19 cellular contexts compared by ENCODE assay signal in the genomic region with DNA sequence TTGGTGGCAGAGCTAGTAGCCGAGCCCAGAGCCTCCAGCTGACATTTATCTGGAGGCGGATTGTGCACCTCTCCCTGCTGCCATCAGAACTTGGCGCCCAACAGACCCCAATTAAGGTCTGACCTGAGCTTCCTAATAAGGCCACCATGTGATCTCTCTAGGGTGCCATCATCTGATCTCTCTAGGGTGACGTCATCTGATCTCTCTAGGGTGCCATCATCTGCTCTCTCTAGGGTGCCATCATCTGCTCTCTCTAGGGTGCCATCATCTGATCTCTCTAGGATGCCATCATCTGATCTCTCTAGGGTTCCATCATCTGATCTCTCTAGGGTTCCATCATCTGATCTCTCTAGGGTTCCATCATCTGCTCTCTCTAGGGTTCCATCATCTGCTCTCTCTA. TPM values are rescaled to one million over a fixed set of nuclear protein-coding genes. Genes with fewer than 3 reads are reported as not detected.
DNase-seq lines count a peak whose midpoint lies in the region; ATAC-seq and TF ChIP-seq lines count a peak whose summit lies in the region.
"Had no signal": no experiment of that assay in that cellular context is flagged by ENCODE, and none has a peak within 500 bp of the region (broad histone marks: within the 10 kb centered on the region; RNA-seq: fewer than 3 reads in every experiment).

No MANE protein-coding gene starts in this region.

- no peak overlapping the region for H2BK120ac ChIP-seq in IMR-90 (ENCODE audit: low read depth, low read length)

- DNase-seq in cardiac septum (ENCODE audit: low spot score) (peak; percentile 46), left ventricle myocardium superior (no peak), IMR-90 (no peak), sigmoid colon (peak; percentile 32), GM13977 (ENCODE audit: low spot score) (no peak)
- DNase-seq in activated CD4-positive, alpha-beta T cell treated with anti-CD3 and anti-CD28 coated beads, Interleukin-2, amount 50 U/mL, for 1 hour: no peak
- DNase-seq: C1 segment of cervical spinal cord; Calu3; CD4-positive, alpha-beta memory T cell; COR-L47; DMS53; DMS79 treated with DMSO at 0.1 percent for 48 hours; GF-D8; GM23248; H7; HCEC 1CT had no signal

- H3K23ac ChIP-seq in IMR-90 (ENCODE audit: low read depth, low read length): no peak overlapping the region

- no peak for ATAC-seq in left ventricle myocardium superior
- ATAC-seq in IMR-90 (ENCODE audit: low read depth): no peak

- H3K27me3 ChIP-seq in IMR-90 (ENCODE audit: control insufficient read depth, insufficient read depth, low read length) (no peaks in the 10 kb centered on the region), sigmoid colon (peaks cover 0 to 9% (median 7%) of the 10 kb centered on the region in 3 donors)

- H4K91ac ChIP-seq in IMR-90 (ENCODE audit: insufficient read depth, low read depth, low read length): no peak overlapping the region

- no peak overlapping the region for H4K5ac ChIP-seq in IMR-90 (ENCODE audit: low read depth, low read length)

- no peaks in the 10 kb centered on the region for H4K20me1 ChIP-seq in IMR-90 (ENCODE audit: insufficient read depth, low read length)

- no peak for TF ChIP-seq RAD21 in IMR-90 (IDR thresholded peaks at IDR 0.05; ENCODE audit: low read length)

- H3K9me3 ChIP-seq in IMR-90 (ENCODE audit: control insufficient read depth, insufficient read depth, low read length) (no peaks in the 10 kb centered on the region), sigmoid colon (no peaks in the 10 kb centered on the region)

- H3K18ac ChIP-seq in IMR-90 (ENCODE audit: low read depth, low read length): no peak overlapping the region

- CTCF ChIA-PET in IMR-90 (lab: Yijun Ruan, JAX): no interaction called here

- in situ Hi-C loops in IMR-90 (cut with MboI; ENCODE audit: low sequenced_read_pairs) (no loop called here), GM13977 (cut with MboI; ENCODE audit: low pct_unique_long_range_greater_than_20kb, low sequenced_read_pairs, unreplicated experiment) (no loop called here)

- peaks cover 8% of the 10 kb centered on the region for H3K4me1 ChIP-seq in IMR-90 (ENCODE audit: control insufficient read depth, insufficient read depth, low read length)
- peaks cover 0 to 10% (median 0%) of the 10 kb centered on the region in 4 donors for H3K4me1 ChIP-seq in sigmoid colon

- H2BK15ac ChIP-seq in IMR-90 (ENCODE audit: low read depth, low read length): no peak overlapping the region

- no peak overlapping the region for H3K27ac ChIP-seq in IMR-90 (ENCODE audit: insufficient read depth, low read length)
- peak overlapping the region; percentile 70 for H3K27ac ChIP-seq in angular gyrus (ENCODE audit: low read depth, low read length)
- no peak overlapping the region for H3K27ac ChIP-seq in sigmoid colon
- H3K27ac ChIP-seq: GM23248 had no signal

- no peak overlapping the region for H2AK9ac ChIP-seq in IMR-90 (replicated peaks; ENCODE audit: low read depth, low read length, poor library complexity)

- no peak overlapping the region for H2BK20ac ChIP-seq in IMR-90 (ENCODE audit: low read depth, low read length)

- peaks cover 13% of the 10 kb centered on the region for H3K9me1 ChIP-seq in IMR-90 (ENCODE audit: insufficient read depth, low read length)

- H3K36me3 ChIP-seq in IMR-90 (ENCODE audit: control insufficient read depth, insufficient read depth, low read length): no peaks in the 10 kb centered on the region
- no peaks in the 10 kb centered on the region for H3K36me3 ChIP-seq in sigmoid colon

- H2BK5ac ChIP-seq in IMR-90 (ENCODE audit: low read depth, low read length, poor library complexity, severe bottlenecking): no peak overlapping the region

- BruUV-seq in IMR-90 (replicated peaks; lab: Mats Ljungman, UMichigan): no TSS peak

- 0 out of 2 replicates have a peak overlapping the region, but pooled peaks have one; percentile 31 for H2AK5ac ChIP-seq in IMR-90 (ENCODE audit: low read depth, low read length)

- H2AFZ ChIP-seq in IMR-90 (replicated peaks; ENCODE audit: low read length, poor library complexity): no peak overlapping the region
- H2AFZ ChIP-seq: GM23248 had no signal

- no peak overlapping the region for H3K14ac ChIP-seq in IMR-90 (replicated peaks; ENCODE audit: low read depth, low read length)

- TF ChIP-seq EP300 in sigmoid colon (IDR thresholded peaks at IDR 0.05): no peak

- intact Hi-C loops in cardiac septum (cut with DNase I) (no loop called here), left ventricle myocardium superior (cut with micrococcal nuclease) (no loop called here), IMR-90 (cut with micrococcal nuclease) (no loop called here), sigmoid colon (cut with DNase I) (loop anchor here (10.0 kb wide), 1 partner anchor 207 kb away; no protein-coding TSS in a partner anchor)

- dilution Hi-C loops in IMR-90 (cut with HindIII; ENCODE audit: low sequenced_read_pairs, unreplicated experiment): no loop called here

- 94% methylated on average over 4 of the region's 4 CpGs; no CpG with 5 or more reads in 1 of the 2 experiments for WGBS in IMR-90 (ENCODE audit: extremely low coverage in 2 of 2, insufficient read length in 1 of 2), 2 experiments
- WGBS in sigmoid colon, 2 donors: 94% methylated on average over 4 of the region's 4 CpGs

- TF ChIP-seq POLR2A in IMR-90 (IDR thresholded peaks at IDR 0.05; ENCODE audit: low read depth, low read length): no peak
- no peak for TF ChIP-seq POLR2A in sigmoid colon (IDR thresholded peaks at IDR 0.05)

- H3K79me1 ChIP-seq in IMR-90 (ENCODE audit: low read depth in 1 of 2, low read length in 2 of 2): peaks cover 0 to 23% of the 10 kb centered on the region in 2 experiments; a peak in 2 of 4 replicates

- TF ChIP-seq CTCF in IMR-90 (conservative IDR thresholded peaks at IDR 0.05; ENCODE audit: low read depth, low read length) (no peak), sigmoid colon (IDR thresholded peaks at IDR 0.05) (no peak), GM13977 (IDR thresholded peaks at IDR 0.05; ENCODE audit: extremely low read depth, insufficient read depth, missing control alignments) (no peak)

- no peak overlapping the region for H4K8ac ChIP-seq in IMR-90 (ENCODE audit: low read depth in 2 of 2, low read length in 2 of 2)

- H3K4me3 ChIP-seq in IMR-90 (ENCODE audit: insufficient read depth, low read depth, low read length) (no peak overlapping the region), sigmoid colon (no peak overlapping the region)
- H3K4me3 ChIP-seq: GM23248 had no signal

- no peak overlapping the region for H3K4me2 ChIP-seq in IMR-90 (ENCODE audit: low read depth, low read length)

- H3K56ac ChIP-seq in IMR-90 (ENCODE audit: extremely low read depth, insufficient read depth, low read length): no peak overlapping the region

- POLR2A ChIA-PET in IMR-90 (lab: Charles Lee; ENCODE audit: unreplicated experiment): no interaction called here

- H3K9ac ChIP-seq in IMR-90 (ENCODE audit: low read depth, low read length): no peak overlapping the region
- H3K9ac ChIP-seq: GM23248 had no signal

- no peak overlapping the region for H3K4ac ChIP-seq in IMR-90 (ENCODE audit: low read depth, low read length)

TF ChIP-seq in IMR-90, 13 proteins besides CTCF, POLR2A, EP300 and RAD21:
- TF ChIP-seq NFE2L2 (IDR thresholded peaks at IDR 0.05; ENCODE audit: low read depth, low read length) (no peak), MAZ (IDR thresholded peaks at IDR 0.05; ENCODE audit: borderline replicate concordance, low read depth, low read length) (no peak), CHD1 (IDR thresholded peaks at IDR 0.05; ENCODE audit: low read depth, low read length) (no peak), MAFK (IDR thresholded peaks at IDR 0.05; ENCODE audit: low read depth, low read length) (no peak), RFX5 (IDR thresholded peaks at IDR 0.05; ENCODE audit: low read depth, low read length) (no peak), MXI1 (IDR thresholded peaks at IDR 0.05; ENCODE audit: borderline replicate concordance, low read depth, low read length) (no peak), FOS (IDR thresholded peaks at IDR 0.05; ENCODE audit: low read depth, low read length) (no peak), SMC3 (IDR thresholded peaks at IDR 0.05; ENCODE audit: low read depth, low read length) (no peak), BHLHE40 (IDR thresholded peaks at IDR 0.05; ENCODE audit: low read depth, low read length) (no peak), RCOR1 (IDR thresholded peaks at IDR 0.05; ENCODE audit: insufficient replicate concordance, low read length) (no peak), CEBPB (IDR thresholded peaks at IDR 0.05; ENCODE audit: low read depth, low read length) (no peak)
- TF ChIP-seq, protein P1, sequence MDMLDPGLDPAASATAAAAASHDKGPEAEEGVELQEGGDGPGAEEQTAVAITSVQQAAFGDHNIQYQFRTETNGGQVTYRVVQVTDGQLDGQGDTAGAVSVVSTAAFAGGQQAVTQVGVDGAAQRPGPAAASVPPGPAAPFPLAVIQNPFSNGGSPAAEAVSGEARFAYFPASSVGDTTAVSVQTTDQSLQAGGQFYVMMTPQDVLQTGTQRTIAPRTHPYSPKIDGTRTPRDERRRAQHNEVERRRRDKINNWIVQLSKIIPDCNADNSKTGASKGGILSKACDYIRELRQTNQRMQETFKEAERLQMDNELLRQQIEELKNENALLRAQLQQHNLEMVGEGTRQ (IDR thresholded peaks at IDR 0.05; ENCODE audit: low read depth, low read length): no peak
- TF ChIP-seq, protein P2, sequence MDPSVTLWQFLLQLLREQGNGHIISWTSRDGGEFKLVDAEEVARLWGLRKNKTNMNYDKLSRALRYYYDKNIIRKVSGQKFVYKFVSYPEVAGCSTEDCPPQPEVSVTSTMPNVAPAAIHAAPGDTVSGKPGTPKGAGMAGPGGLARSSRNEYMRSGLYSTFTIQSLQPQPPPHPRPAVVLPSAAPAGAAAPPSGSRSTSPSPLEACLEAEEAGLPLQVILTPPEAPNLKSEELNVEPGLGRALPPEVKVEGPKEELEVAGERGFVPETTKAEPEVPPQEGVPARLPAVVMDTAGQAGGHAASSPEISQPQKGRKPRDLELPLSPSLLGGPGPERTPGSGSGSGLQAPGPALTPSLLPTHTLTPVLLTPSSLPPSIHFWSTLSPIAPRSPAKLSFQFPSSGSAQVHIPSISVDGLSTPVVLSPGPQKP (IDR thresholded peaks at IDR 0.05; ENCODE audit: borderline replicate concordance, low read depth, low read length): no peak
TF ChIP-seq in IMR-90: peak in this region for 0.

RNA-seq across cellular contexts. Expression of gene KCNF1, which starts 6.2 kb away (rescaled TPM):
- total RNA-seq in cardiac septum (0.27 TPM), left ventricle myocardium superior (0.17 TPM), IMR-90 (2012; rRNA removed) (0.54 and 0.56 TPM in 2 replicates), sigmoid colon (1 to 10 TPM in 2 of 4 donors, under 1 TPM in 2; 0.16 to 1.4 (median 0.94) TPM)
- polyA plus RNA-seq in IMR-90 (2012; rRNA removed) (1.4 TPM in 2 replicates), sigmoid colon (1 to 10 TPM in 1 of 3 donors, under 1 TPM in 1, not detected in 1; 0.34 to 1.2 TPM)
- polyA plus RNA-seq in IMR-90 (2012; cell fraction: cytosol; rRNA removed): 0.61 and 2.1 TPM in 2 replicates
- 0.88 and 2.2 TPM in 2 replicates for polyA plus RNA-seq in IMR-90 (2012; cell fraction: nucleus; rRNA removed; ENCODE audit: low replicate concordance)
- total RNA-seq: Calu3; CD4-positive, alpha-beta memory T cell; Daoy had no signal
- polyA plus RNA-seq: BJ; CD4-positive, alpha-beta memory T cell had no signal

Comparison
In these comparisons a context has a peak if more than half of its experiments do, and no peak if none do; other contexts are left out.
1. DNase-seq: peak in cardiac septum (single experiment) and sigmoid colon (single experiment); none in left ventricle myocardium superior (single experiment), IMR-90 (single experiment), GM13977 (single experiment) and activated CD4-positive, alpha-beta T cell treated with anti-CD3 and anti-CD28 coated beads, Interleukin-2, amount 50 U/mL, for 1 hour (single experiment).